15 cellular contexts compared by ENCODE assay signal in the genomic region with DNA sequence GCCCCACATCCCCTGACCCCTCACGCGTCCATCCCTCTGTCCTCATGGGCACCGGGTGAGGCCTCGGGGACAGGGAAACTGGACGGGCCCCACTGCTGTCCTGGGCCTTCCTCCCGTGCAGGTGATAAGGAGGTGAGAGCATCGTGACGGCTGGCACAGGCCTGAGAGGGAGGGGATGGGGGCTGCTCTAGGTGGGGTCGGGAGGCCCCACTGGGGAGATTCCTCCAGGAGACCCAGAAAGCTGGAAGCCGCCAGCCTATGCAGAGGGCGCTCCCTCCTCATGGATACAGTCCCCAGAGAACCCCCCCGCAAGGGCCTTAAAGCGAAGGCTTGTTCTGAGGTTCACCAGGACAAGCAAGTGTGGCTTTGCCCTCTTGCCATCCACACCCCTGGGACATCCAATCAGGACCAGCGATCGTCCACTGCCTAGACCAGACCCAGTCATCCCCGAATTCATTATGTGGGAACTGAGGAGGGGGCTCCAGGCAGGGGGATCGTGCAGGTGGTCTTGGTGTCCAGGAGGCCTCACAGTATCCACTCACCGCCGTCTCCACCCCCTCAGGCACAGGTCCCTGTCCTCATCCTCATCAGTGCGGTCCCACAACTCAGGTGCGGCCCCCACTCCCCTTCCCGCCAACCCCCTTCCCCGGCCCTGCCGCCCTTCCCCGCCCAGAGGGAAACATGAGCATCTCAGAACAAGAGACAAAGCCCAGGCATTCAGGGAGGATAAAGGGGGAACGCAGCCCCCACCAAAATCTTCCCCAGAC.
"Had no signal": no experiment of that assay in that cellular context is flagged by ENCODE, and none has a peak within 500 bp of the region (broad histone marks: within the 10 kb centered on the region; RNA-seq: fewer than 3 reads in every experiment).

No MANE protein-coding gene starts in this region.

- H3K9me3 Mint-ChIP-seq: activated B cell treated with CpG ODN at 0.5 μM for 24 hours; activated CD4-positive, alpha-beta T cell treated with anti-CD3 and anti-CD28 coated beads, Interleukin-2, amount 10 ng/mL, durations not matched to agents 7 days and 5 days; activated naive CD4-positive, alpha-beta T cell treated with anti-CD3 and anti-CD28 coated beads, Interleukin-2, amount 10 ng/mL, durations not matched to agents 7 days and 5 days; activated T-helper 17 cell treated with anti-CD3 and anti-CD28 coated beads, Interleukin-2, amount 50 U/mL, for 72 hours; central memory CD8-positive, alpha-beta T cell; nephron progenitor cell had no signal

- H3K4me3 ChIP-seq: gastrocnemius medialis, lung, stomach, uterus had no signal

- H3K36me3 ChIP-seq: gastrocnemius medialis, stomach, uterus had no signal

- H3K36me3 Mint-ChIP-seq: activated naive CD4-positive, alpha-beta T cell treated with anti-CD3 and anti-CD28 coated beads, Interleukin-2, amount 10 ng/mL, durations not matched to agents 7 days and 5 days had no signal

- DNase-seq: activated B cell treated with CpG ODN at 0.5 μM for 24 hours; activated CD4-positive, alpha-beta T cell treated with anti-CD3 and anti-CD28 coated beads, Interleukin-2, amount 10 ng/mL, durations not matched to agents 7 days and 5 days; activated CD8-positive, alpha-beta memory T cell treated with anti-CD3 and anti-CD28 coated beads for 24 hours; activated naive CD4-positive, alpha-beta T cell treated with anti-CD3 and anti-CD28 coated beads, Interleukin-2, amount 10 ng/mL, durations not matched to agents 7 days and 5 days; effector memory CD4-positive, alpha-beta T cell; gastrocnemius medialis; nephron progenitor cell; stimulated activated CD4-positive, alpha-beta T cell treated with anti-CD3 and anti-CD28 coated beads, Interleukin-4, amount 100 ng/mL, for 4 hours; stomach; T-helper 17 cell; uterus had no signal

- H3K9me3 ChIP-seq: gastrocnemius medialis, stomach, uterus had no signal

- H3K27ac Mint-ChIP-seq: activated B cell treated with CpG ODN at 0.5 μM for 24 hours; activated CD4-positive, alpha-beta T cell treated with anti-CD3 and anti-CD28 coated beads, Interleukin-2, amount 10 ng/mL, durations not matched to agents 7 days and 5 days; activated naive CD4-positive, alpha-beta T cell treated with anti-CD3 and anti-CD28 coated beads, Interleukin-2, amount 10 ng/mL, durations not matched to agents 7 days and 5 days; activated T-helper 17 cell treated with anti-CD3 and anti-CD28 coated beads, Interleukin-2, amount 50 U/mL, for 72 hours; nephron progenitor cell had no signal

- H3K4me3 Mint-ChIP-seq: activated B cell treated with CpG ODN at 0.5 μM for 24 hours; activated CD4-positive, alpha-beta T cell treated with anti-CD3 and anti-CD28 coated beads, Interleukin-2, amount 10 ng/mL, durations not matched to agents 7 days and 5 days; activated naive CD4-positive, alpha-beta T cell treated with anti-CD3 and anti-CD28 coated beads, Interleukin-2, amount 10 ng/mL, durations not matched to agents 7 days and 5 days; activated T-helper 17 cell treated with anti-CD3 and anti-CD28 coated beads, Interleukin-2, amount 50 U/mL, for 72 hours; central memory CD8-positive, alpha-beta T cell; nephron progenitor cell; T-helper 17 cell had no signal

- H3K27me3 ChIP-seq: stomach, uterus had no signal

- H3K27ac ChIP-seq: epithelial cell of prostate had no signal

- ATAC-seq: activated T-helper 17 cell treated with anti-CD3 and anti-CD28 coated beads, Interleukin-2, amount 50 U/mL, for 72 hours; gastrocnemius medialis; T-helper 17 cell had no signal
